8 cellular contexts compared by ENCODE assay signal in genomic region chr11:104968365-104968855, GRCh38. TPM values are rescaled to one million over a fixed set of nuclear protein-coding genes. Genes with fewer than 3 reads are reported as not detected.
DNase-seq lines count a peak whose midpoint lies in the region; ATAC-seq and TF ChIP-seq lines count a peak whose summit lies in the region.

TSS of gene CASP4 (minus strand) at chr11:104968574. CDS start at chr11:104968525, 49 bp downstream.

- peak within 1 kb of the TSS; percentile 84 to 85 for H3K27ac ChIP-seq in ascending aorta
- peak within 1 kb of the TSS; percentile 19 for H3K27ac ChIP-seq in iPS-20b (ENCODE audit: low read length)

- peak; percentile 60 to 72 for DNase-seq in AML-193 (lab: John Stamatoyannopoulos, UW)
- DNase-seq in NCI-H69 (lab: John Stamatoyannopoulos, UW): peak; percentile 45
- DNase-seq in ascending aorta (ENCODE audit: low spot score in 2 of 2): no peak
- DNase-seq in stimulated activated effector memory CD8-positive, alpha-beta T cell treated with anti-CD3 and anti-CD28 coated beads, Interleukin-12 subunit alpha, Interleukin-12 subunit beta, amount 100 ng/mL, for 72 hours (ENCODE audit: low spot score in 2 of 2): peak in 1 of 2 donors; percentile 52
- no peak for DNase-seq in activated effector memory CD4-positive, alpha-beta T cell treated with Interleukin-2 at 50 U/mL for 16 hours

- TF ChIP-seq CTCF in ascending aorta (IDR thresholded peaks at IDR 0.05): no peak

- peak within 1 kb of the TSS; percentile 96 for H3K27ac Mint-ChIP-seq in stimulated activated effector memory CD8-positive, alpha-beta T cell treated with anti-CD3 and anti-CD28 coated beads, Interleukin-12 subunit alpha, Interleukin-12 subunit beta, amount 100 ng/mL, for 72 hours

- peaks cover 9% of the 10 kb centered on the region for H3K36me3 Mint-ChIP-seq in stimulated activated effector memory CD8-positive, alpha-beta T cell treated with anti-CD3 and anti-CD28 coated beads, Interleukin-12 subunit alpha, Interleukin-12 subunit beta, amount 100 ng/mL, for 72 hours

- peak within 1 kb of the TSS; percentile 88 for H3K4me3 Mint-ChIP-seq in stimulated activated effector memory CD8-positive, alpha-beta T cell treated with anti-CD3 and anti-CD28 coated beads, Interleukin-12 subunit alpha, Interleukin-12 subunit beta, amount 100 ng/mL, for 72 hours

- H3K9me3 ChIP-seq in ascending aorta: peaks cover 0 to 10% of the 10 kb centered on the region in 2 donors
- peaks cover 13% of the 10 kb centered on the region; the same call in 1 of the 2 replicates for H3K9me3 ChIP-seq in iPS-20b (ENCODE audit: insufficient read depth, low read depth, low read length)

- intact Hi-C loops in ascending aorta (cut with DNase I): loop anchor here (5.0 kb wide), 2 partner anchors 51 to 71 kb away; partner anchors contain the start of gene CASP12

- peaks cover 0 to 20% of the 10 kb centered on the region in 2 donors for H3K4me1 ChIP-seq in ascending aorta
- H3K4me1 ChIP-seq in iPS-20b (ENCODE audit: insufficient read depth, low read length): no peaks in the 10 kb centered on the region; the same call in 1 of the 2 replicates

- ATAC-seq in GM18517 (IDR thresholded peaks at IDR 0.05; ENCODE audit: unreplicated experiment) (peak; percentile 91), HG03039 (IDR thresholded peaks at IDR 0.05; ENCODE audit: unreplicated experiment) (peak; percentile 92)
- ATAC-seq in stimulated activated effector memory CD8-positive, alpha-beta T cell treated with anti-CD3 and anti-CD28 coated beads, Interleukin-12 subunit alpha, Interleukin-12 subunit beta, amount 100 ng/mL, for 72 hours: peak; percentile 57

- peaks cover 7% of the 10 kb centered on the region for H3K9me3 Mint-ChIP-seq in stimulated activated effector memory CD8-positive, alpha-beta T cell treated with anti-CD3 and anti-CD28 coated beads, Interleukin-12 subunit alpha, Interleukin-12 subunit beta, amount 100 ng/mL, for 72 hours

- H3K4me3 ChIP-seq in ascending aorta (peak within 1 kb of the TSS; percentile 71 to 74), iPS-20b (ENCODE audit: low read length) (no peak within 1 kb of the TSS)

- no peaks in the 10 kb centered on the region for H3K27me3 ChIP-seq in ascending aorta
- H3K27me3 ChIP-seq in iPS-20b (ENCODE audit: insufficient read depth, low read length): no peaks in the 10 kb centered on the region

- H3K9ac ChIP-seq in iPS-20b (ENCODE audit: low read depth, low read length): no peak within 1 kb of the TSS

- H3K36me3 ChIP-seq in ascending aorta (no peaks in the 10 kb centered on the region), iPS-20b (ENCODE audit: insufficient read depth, low read depth, low read length) (no peaks in the 10 kb centered on the region)

- peaks cover 67% of the 10 kb centered on the region for H3K4me1 Mint-ChIP-seq in stimulated activated effector memory CD8-positive, alpha-beta T cell treated with anti-CD3 and anti-CD28 coated beads, Interleukin-12 subunit alpha, Interleukin-12 subunit beta, amount 100 ng/mL, for 72 hours

RNA-seq across cellular contexts. Expression of gene CASP4, which starts in this region (rescaled TPM):
- total RNA-seq in ascending aorta: 56.6 TPM

Comparison
In these comparisons a context has a peak if more than half of its experiments do, and no peak if none do; other contexts are left out.
1. DNase-seq: peak in AML-193 (2 of 2) and NCI-H69 (single experiment); none in ascending aorta (0 of 2) and activated effector memory CD4-positive, alpha-beta T cell treated with Interleukin-2 at 50 U/mL for 16 hours (single experiment).
2. Peak in every context shown above with its lines, with median percentiles within 50 percentile points of each other: ATAC-seq.